Comparison of ENCODE assay signal across 19 cellular contexts in genomic region chr13:113618455-113618854, GRCh38. TPM values are rescaled to one million over a fixed set of nuclear protein-coding genes. Genes with fewer than 3 reads are reported as not detected.
"Had no signal": no experiment of that assay in that cellular context is flagged by ENCODE, and none has a peak within 500 bp of the region (broad histone marks: within the 10 kb centered on the region; RNA-seq: fewer than 3 reads in every experiment).

No MANE protein-coding gene starts in this region.

- H3K27me3 ChIP-seq: adrenal gland, esophagus squamous epithelium, left lung, upper lobe of right lung had no signal

- H3K27me3 Mint-ChIP-seq: naive B cell, T-cell had no signal

- H3K9ac ChIP-seq: parathyroid adenoma had no signal

- H3K9me3 ChIP-seq: adrenal gland, esophagus squamous epithelium, left lung, mucosa of descending colon, upper lobe of right lung had no signal

- ATAC-seq: activated naive CD4-positive, alpha-beta T cell treated with anti-CD3 and anti-CD28 coated beads, Interleukin-2, amount 50 U/mL, for 72 hours; left lung; mucosa of descending colon; T-cell; upper lobe of right lung had no signal

- H3K4me3 Mint-ChIP-seq: naive B cell, T-cell had no signal

- H3K27ac ChIP-seq: adrenal gland, esophagus squamous epithelium, left lung, parathyroid adenoma, upper lobe of right lung had no signal

- H3K36me3 Mint-ChIP-seq: T-cell had no signal

- DNase-seq: activated CD4-positive, alpha-beta T cell treated with anti-CD3 and anti-CD28 coated beads, Interleukin-2, amount 50 U/mL, for 48 hours; activated CD4-positive, CD25-positive, alpha-beta regulatory T cell treated with anti-CD3 and anti-CD28 coated beads, Interleukin-2, amount 50 U/mL, for 72 hours; activated gamma-delta T cell treated with Interleukin-2 at 50 U/mL for 16 hours; dermis blood vessel endothelial cell; effector memory CD4-positive, alpha-beta T cell; esophagus squamous epithelium; hypothalamus; naive B cell; stimulated activated naive CD4-positive, alpha-beta T cell; T-cell; T-helper 9 cell; upper lobe of right lung had no signal

- H3K9me3 Mint-ChIP-seq: activated naive CD4-positive, alpha-beta T cell treated with anti-CD3 and anti-CD28 coated beads, Interleukin-2, amount 50 U/mL, for 72 hours; naive B cell; T-cell had no signal

- FAIRE-seq: keratinocyte had no signal

- H3K27ac Mint-ChIP-seq: activated naive CD4-positive, alpha-beta T cell treated with anti-CD3 and anti-CD28 coated beads, Interleukin-2, amount 50 U/mL, for 72 hours; T-cell had no signal

- H3K36me3 ChIP-seq: adrenal gland, upper lobe of right lung had no signal

- H3K4me1 ChIP-seq: adrenal gland, esophagus squamous epithelium, upper lobe of right lung had no signal

- H2AFZ ChIP-seq: parathyroid adenoma had no signal

- H3K4me3 ChIP-seq: adrenal gland, esophagus squamous epithelium, left lung, mucosa of descending colon, upper lobe of right lung had no signal

RNA-seq across cellular contexts. Expression of gene ATP4B, which starts 39.5 kb away (rescaled TPM):
- total RNA-seq: activated naive CD4-positive, alpha-beta T cell treated with anti-CD3 and anti-CD28 coated beads, Interleukin-2, amount 50 U/mL, for 72 hours; adrenal gland; dermis blood vessel endothelial cell; esophagus squamous epithelium; left lung; renal cortical epithelial cell; T-cell; upper lobe of right lung had no signal
- polyA plus RNA-seq: adrenal gland, keratinocyte had no signal

RNA-seq across cellular contexts. Expression of gene GRK1, which starts 48.6 kb away (rescaled TPM):
- total RNA-seq: dermis blood vessel endothelial cell, esophagus squamous epithelium, renal cortical epithelial cell, T-cell had no signal
- polyA plus RNA-seq: keratinocyte had no signal
